In genomic region chr20:14566505-14566904, GRCh38 we compare ENCODE assay signal across 24 cellular contexts.
DNase-seq lines count a peak whose midpoint lies in the region; ATAC-seq and TF ChIP-seq lines count a peak whose summit lies in the region.
"Had no signal": no experiment of that assay in that cellular context is flagged by ENCODE, and none has a peak within 500 bp of the region (broad histone marks: within the 10 kb centered on the region; RNA-seq: fewer than 3 reads in every experiment).

No MANE protein-coding gene starts in this region.

- H3K4me1 Mint-ChIP-seq in endothelial cell (ENCODE audit: unreplicated experiment), result peaks cover 2% of the 10 kb centered on the region
- H3K4me1 Mint-ChIP-seq: activated CD4-positive, alpha-beta T cell treated with anti-CD3 and anti-CD28 coated beads for 36 hours; activated naive CD4-positive, alpha-beta T cell treated with anti-CD3 and anti-CD28 coated beads, Interleukin-2, amount 10 ng/mL, durations not matched to agents 7 days and 5 days; stimulated activated effector memory CD8-positive, alpha-beta T cell treated with anti-CD3 and anti-CD28 coated beads, Interleukin-12 subunit alpha, Interleukin-12 subunit beta, amount 100 ng/mL, for 72 hours had no signal

- H3K9me3 ChIP-seq in GM23248 (ENCODE audit: low read depth), result no peaks in the 10 kb centered on the region
- H3K9me3 ChIP-seq in fibroblast of lung (ENCODE audit: control insufficient read depth, insufficient read depth, low read depth, low read length), result no peaks in the 10 kb centered on the region
- no peaks in the 10 kb centered on the region for H3K9me3 ChIP-seq in mesenchymal stem cell (ENCODE audit: control insufficient read depth, low read length)
- H3K9me3 ChIP-seq: Peyer's patch, sigmoid colon had no signal

- no peak overlapping the region for H3K4ac ChIP-seq in mesenchymal stem cell (ENCODE audit: low read depth in 1 of 2, low read length in 2 of 2)

- no peak for ATAC-seq in GM21717 (IDR thresholded peaks at IDR 0.05; ENCODE audit: unreplicated experiment)
- ATAC-seq: activated CD4-positive, alpha-beta T cell treated with anti-CD3 and anti-CD28 coated beads for 36 hours; stimulated activated effector memory CD8-positive, alpha-beta T cell treated with anti-CD3 and anti-CD28 coated beads, Interleukin-12 subunit alpha, Interleukin-12 subunit beta, amount 100 ng/mL, for 72 hours had no signal

- H3K18ac ChIP-seq in mesenchymal stem cell (ENCODE audit: low read depth in 1 of 2, low read length in 2 of 2), result no peak overlapping the region

- H4K91ac ChIP-seq in mesenchymal stem cell (ENCODE audit: low read length), result no peak overlapping the region

- DNase-seq in AG08395 (ENCODE audit: low spot score) (peak; percentile 74), GM23248 (peak; percentile 83), fibroblast of lung (ENCODE audit: low read depth in 2 of 2) (peak; percentile 10 to 19), mesenchymal stem cell (peak; percentile 30), dorsolateral prefrontal cortex (no peak), kidney tubule cell (ENCODE audit: low spot score) (no peak), endothelial cell (ENCODE audit: low spot score) (no peak)
- DNase-seq: activated CD4-positive, alpha-beta T cell treated with anti-CD3 and anti-CD28 coated beads for 36 hours; activated naive CD4-positive, alpha-beta T cell treated with anti-CD3 and anti-CD28 coated beads, Interleukin-2, amount 10 ng/mL, durations not matched to agents 7 days and 5 days; aorta; CD4-positive, alpha-beta T cell; central memory CD4-positive, alpha-beta T cell; glutamatergic neuron; Karpas-422; midbrain; NCI-H1092 treated with DMSO at 0.1 percent for 48 hours; NCI-H2081; NK-92 treated with Interleukin-12 subunit alpha and Interleukin-12 subunit beta, amount 100 ng/mL, for 24 hours; Peyer's patch; sigmoid colon had no signal

- no peak overlapping the region for H3K27ac Mint-ChIP-seq in endothelial cell (ENCODE audit: unreplicated experiment)
- H3K27ac Mint-ChIP-seq: activated CD4-positive, alpha-beta T cell treated with anti-CD3 and anti-CD28 coated beads for 36 hours; activated naive CD4-positive, alpha-beta T cell treated with anti-CD3 and anti-CD28 coated beads, Interleukin-2, amount 10 ng/mL, durations not matched to agents 7 days and 5 days; CD4-positive, alpha-beta T cell; stimulated activated effector memory CD8-positive, alpha-beta T cell treated with anti-CD3 and anti-CD28 coated beads, Interleukin-12 subunit alpha, Interleukin-12 subunit beta, amount 100 ng/mL, for 72 hours had no signal

- no peak overlapping the region for H3K23ac ChIP-seq in mesenchymal stem cell (ENCODE audit: low read length in 2 of 2)

- H2AFZ ChIP-seq in GM23248, result no peak overlapping the region
- H2AFZ ChIP-seq in fibroblast of lung (ENCODE audit: low read length), result no peak overlapping the region
- H2AFZ ChIP-seq in mesenchymal stem cell (ENCODE audit: low read depth, low read length), result no peak overlapping the region

- H3K27me3 ChIP-seq in GM23248 (replicated peaks; ENCODE audit: insufficient read depth), result no peaks in the 10 kb centered on the region
- no peaks in the 10 kb centered on the region for H3K27me3 ChIP-seq in fibroblast of lung (ENCODE audit: control insufficient read depth, insufficient read depth, low read length)
- no peaks in the 10 kb centered on the region for H3K27me3 ChIP-seq in mesenchymal stem cell (ENCODE audit: control insufficient read depth in 1 of 2, insufficient read depth in 1 of 2, low read length in 2 of 2)
- no peaks in the 10 kb centered on the region for H3K27me3 ChIP-seq in dorsolateral prefrontal cortex
- H3K27me3 ChIP-seq: Peyer's patch, sigmoid colon, suprapubic skin had no signal

- intact Hi-C loops in dorsolateral prefrontal cortex (cut with DNase I), result no loop called here

- no peak overlapping the region for H3K4me2 ChIP-seq in GM23248 (ENCODE audit: unreplicated experiment)
- no peak overlapping the region for H3K4me2 ChIP-seq in fibroblast of lung (ENCODE audit: extremely low read depth, insufficient read depth, low read length)
- H3K4me2 ChIP-seq in mesenchymal stem cell (ENCODE audit: low read length, poor library complexity, severe bottlenecking), result no peak overlapping the region

- 8 to 15% methylated on average over 2 of the region's 2 CpGs for WGBS in GM23248 (ENCODE audit: low coverage in 1 of 2, low lambda C conversion rate in 2 of 2, missing lambda C conversion rate in 2 of 2), 2 experiments
- 67% methylated on average over 2 of the region's 2 CpGs for WGBS in mesenchymal stem cell

- H3K4me3 ChIP-seq in GM23248, result no peak overlapping the region
- no peak overlapping the region for H3K4me3 ChIP-seq in fibroblast of lung (replicated peaks in 1 of 4; ENCODE audit: control extremely low read depth in 1 of 4, insufficient read depth in 1 of 4, low read depth in 3 of 4, low read length in 4 of 4)
- H3K4me3 ChIP-seq in mesenchymal stem cell (ENCODE audit: insufficient read depth in 1 of 2, low read depth in 1 of 2, low read length in 2 of 2), result no peak overlapping the region
- no peak overlapping the region for H3K4me3 ChIP-seq in dorsolateral prefrontal cortex
- H3K4me3 ChIP-seq: Peyer's patch, sigmoid colon, suprapubic skin had no signal

- H3K4me1 ChIP-seq in GM23248 (ENCODE audit: insufficient read depth), result peaks cover 23% of the 10 kb centered on the region
- no peaks in the 10 kb centered on the region for H3K4me1 ChIP-seq in fibroblast of lung (ENCODE audit: control insufficient read depth, extremely low read depth, insufficient read depth, low read length)
- H3K4me1 ChIP-seq in mesenchymal stem cell (ENCODE audit: control insufficient read depth, insufficient read depth, low read depth, low read length), result no peaks in the 10 kb centered on the region
- H3K4me1 ChIP-seq: Peyer's patch, sigmoid colon, suprapubic skin had no signal

- H3F3A ChIP-seq in GM23248 (ENCODE audit: insufficient read depth), result peaks cover 10% of the 10 kb centered on the region

- H2AK5ac ChIP-seq in mesenchymal stem cell (ENCODE audit: low read length, severe bottlenecking), result no peak overlapping the region

- no peaks in the 10 kb centered on the region for H3K27me3 Mint-ChIP-seq in endothelial cell (ENCODE audit: unreplicated experiment)
- H3K27me3 Mint-ChIP-seq: activated CD4-positive, alpha-beta T cell treated with anti-CD3 and anti-CD28 coated beads for 36 hours; activated naive CD4-positive, alpha-beta T cell treated with anti-CD3 and anti-CD28 coated beads, Interleukin-2, amount 10 ng/mL, durations not matched to agents 7 days and 5 days; CD4-positive, alpha-beta T cell had no signal

- no peak overlapping the region for H2BK15ac ChIP-seq in mesenchymal stem cell (ENCODE audit: low read depth, poor library complexity, severe bottlenecking)

- H3K9me2 ChIP-seq in GM23248 (ENCODE audit: insufficient read depth), result no peaks in the 10 kb centered on the region

- in situ Hi-C loops in GM23248 (cut with MboI), result no loop called here

- no peaks in the 10 kb centered on the region for H3K79me1 ChIP-seq in mesenchymal stem cell (replicated peaks; ENCODE audit: low read length, poor library complexity, severe bottlenecking)

- no peak overlapping the region for H2BK5ac ChIP-seq in mesenchymal stem cell (ENCODE audit: low read depth, low read length, poor library complexity, severe bottlenecking)

- no peaks in the 10 kb centered on the region for H3K36me3 Mint-ChIP-seq in endothelial cell (ENCODE audit: low read depth, unreplicated experiment)
- H3K36me3 Mint-ChIP-seq: activated naive CD4-positive, alpha-beta T cell treated with anti-CD3 and anti-CD28 coated beads, Interleukin-2, amount 10 ng/mL, durations not matched to agents 7 days and 5 days; stimulated activated effector memory CD8-positive, alpha-beta T cell treated with anti-CD3 and anti-CD28 coated beads, Interleukin-12 subunit alpha, Interleukin-12 subunit beta, amount 100 ng/mL, for 72 hours had no signal

- no peak overlapping the region for H3K4me3 Mint-ChIP-seq in endothelial cell (ENCODE audit: unreplicated experiment)
- H3K4me3 Mint-ChIP-seq: activated CD4-positive, alpha-beta T cell treated with anti-CD3 and anti-CD28 coated beads for 36 hours; activated naive CD4-positive, alpha-beta T cell treated with anti-CD3 and anti-CD28 coated beads, Interleukin-2, amount 10 ng/mL, durations not matched to agents 7 days and 5 days; CD4-positive, alpha-beta T cell; stimulated activated effector memory CD8-positive, alpha-beta T cell treated with anti-CD3 and anti-CD28 coated beads, Interleukin-12 subunit alpha, Interleukin-12 subunit beta, amount 100 ng/mL, for 72 hours had no signal

- H3K9me3 Mint-ChIP-seq in endothelial cell (ENCODE audit: unreplicated experiment), result no peaks in the 10 kb centered on the region

- peak overlapping the region; percentile 60 for H3K27ac ChIP-seq in GM23248
- no peak overlapping the region for H3K27ac ChIP-seq in fibroblast of lung (ENCODE audit: insufficient read depth, low read length)
- H3K27ac ChIP-seq in mesenchymal stem cell (ENCODE audit: low read length, poor library complexity, severe bottlenecking), result no peak overlapping the region
- H3K27ac ChIP-seq in dorsolateral prefrontal cortex, result no peak overlapping the region
- H3K27ac ChIP-seq: epithelial cell of prostate, Peyer's patch, sigmoid colon, suprapubic skin had no signal

- no peak overlapping the region for H2BK120ac ChIP-seq in mesenchymal stem cell (ENCODE audit: low read depth, low read length)

- H3K14ac ChIP-seq in mesenchymal stem cell (ENCODE audit: low read length in 2 of 2), result no peak overlapping the region

- H3K79me2 ChIP-seq in GM23248 (ENCODE audit: insufficient read depth) (no peaks in the 10 kb centered on the region), fibroblast of lung (ENCODE audit: control insufficient read depth, insufficient read depth, low read length) (no peaks in the 10 kb centered on the region)

- TF ChIP-seq CTCF in fibroblast of lung (conservative IDR thresholded peaks at IDR 0.05 in 1 of 2, IDR thresholded peaks at IDR 0.05 in 1 of 2; ENCODE audit: low read depth in 1 of 2, low read length in 2 of 2), result no peak
- no peak for TF ChIP-seq CTCF in dorsolateral prefrontal cortex (IDR thresholded peaks at IDR 0.05 in 54 of 56, conservative IDR thresholded peaks at IDR 0.05 in 2 of 56; ENCODE audit: low read depth in 1 of 56, partially characterized antibody in 56 of 56)
- TF ChIP-seq CTCF in endothelial cell (IDR thresholded peaks at IDR 0.05; ENCODE audit: unreplicated experiment), result no peak

- H3K9ac ChIP-seq in GM23248 (no peak overlapping the region), fibroblast of lung (ENCODE audit: insufficient read depth, low read length) (no peak overlapping the region), mesenchymal stem cell (ENCODE audit: low read length) (no peak overlapping the region)

- no peaks in the 10 kb centered on the region for H3K36me3 ChIP-seq in GM23248 (ENCODE audit: low read depth)
- no peaks in the 10 kb centered on the region for H3K36me3 ChIP-seq in fibroblast of lung (ENCODE audit: control insufficient read depth, insufficient read depth, low read length)
- no peaks in the 10 kb centered on the region for H3K36me3 ChIP-seq in mesenchymal stem cell (ENCODE audit: control insufficient read depth in 1 of 2, insufficient read depth in 2 of 2, low read depth in 1 of 2, low read length in 2 of 2)
- H3K36me3 ChIP-seq: Peyer's patch, sigmoid colon, suprapubic skin had no signal

- H4K8ac ChIP-seq in mesenchymal stem cell (ENCODE audit: low read length), result no peak overlapping the region

- H4K20me1 ChIP-seq in GM23248 (ENCODE audit: insufficient read depth) (no peaks in the 10 kb centered on the region), fibroblast of lung (ENCODE audit: control insufficient read depth, extremely low read depth, insufficient read depth, low read length) (no peaks in the 10 kb centered on the region)

- no peak overlapping the region for H2BK12ac ChIP-seq in mesenchymal stem cell (ENCODE audit: low read length in 2 of 2)

Comparison
In these comparisons a context has a peak if more than half of its experiments do, and no peak if none do; other contexts are left out.
1. DNase-seq: peak in AG08395 (single experiment), GM23248 (single experiment), fibroblast of lung (2 of 2) and mesenchymal stem cell (single experiment); none in dorsolateral prefrontal cortex (0 of 10), kidney tubule cell (single experiment) and endothelial cell (single experiment).